16 cellular contexts compared by ENCODE assay signal in the genomic region with DNA sequence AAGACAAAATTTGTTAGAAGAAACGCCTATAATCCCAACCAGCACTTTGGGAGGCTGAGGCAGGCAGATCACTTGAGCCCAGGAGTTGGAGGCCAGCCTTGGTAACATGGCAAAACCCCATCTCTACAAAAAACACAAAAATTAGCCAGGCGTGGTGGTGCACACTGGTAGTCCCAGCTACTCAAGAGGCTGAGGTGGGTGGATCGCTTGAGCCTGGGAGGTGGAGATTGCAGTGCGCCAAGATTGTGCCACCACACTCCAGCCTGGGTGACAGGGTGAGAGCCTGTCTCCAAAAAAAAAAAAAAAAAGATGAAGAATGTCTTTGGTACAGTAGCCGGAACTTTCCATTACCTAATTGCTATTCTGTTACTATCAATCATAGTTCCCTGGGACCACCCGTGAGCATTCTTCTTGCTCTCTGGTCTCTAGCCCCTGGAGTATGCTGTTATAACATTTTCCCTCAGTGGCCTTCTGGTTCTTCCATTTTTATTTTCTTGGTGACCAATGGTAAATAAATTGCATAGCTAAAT. TPM values are rescaled to one million over a fixed set of nuclear protein-coding genes. Genes with fewer than 3 reads are reported as not detected.
DNase-seq lines count a peak whose midpoint lies in the region; ATAC-seq, FAIRE-seq and TF ChIP-seq lines count a peak whose summit lies in the region.
"Had no signal": no experiment of that assay in that cellular context is flagged by ENCODE, and none has a peak within 500 bp of the region (broad histone marks: within the 10 kb centered on the region; RNA-seq: fewer than 3 reads in every experiment).

No MANE protein-coding gene starts in this region.

- H3F3A ChIP-seq in SU-DHL-6 (ENCODE audit: insufficient read depth): peaks cover 44% of the 10 kb centered on the region

- no peaks in the 10 kb centered on the region for H3K27me3 Mint-ChIP-seq in stimulated activated naive CD8-positive, alpha-beta T cell treated with anti-CD3 and anti-CD28 coated beads, Interleukin-15, Interleukin-2, amounts not matched to agents 100 ng/mL and 50 ng/mL, for 24 hours
- H3K27me3 Mint-ChIP-seq: CD4-positive, CD25-positive, alpha-beta regulatory T cell had no signal

- BruUV-seq in GM12878 (replicated peaks; lab: Mats Ljungman, UMichigan): no TSS peak

- no peaks in the 10 kb centered on the region for H3K36me3 ChIP-seq in SU-DHL-6 (ENCODE audit: low read length)
- H3K36me3 ChIP-seq in GM12878 (ENCODE audit: control insufficient read depth in 2 of 2, insufficient read depth in 2 of 2, low read length in 1 of 2): peaks cover 4 to 5% of the 10 kb centered on the region in 2 experiments; a peak in 3 of 4 replicates
- H3K36me3 ChIP-seq: Peyer's patch had no signal

- peak overlapping the region; percentile 24 for H3K27ac Mint-ChIP-seq in stimulated activated naive CD8-positive, alpha-beta T cell treated with anti-CD3 and anti-CD28 coated beads, Interleukin-15, Interleukin-2, amounts not matched to agents 100 ng/mL and 50 ng/mL, for 24 hours

- H3K4me3 ChIP-seq in SU-DHL-6 (ENCODE audit: insufficient read depth, low read length, poor library complexity, severe bottlenecking) (no peak overlapping the region), GM12878 (no peak overlapping the region)
- H3K4me3 ChIP-seq: Peyer's patch had no signal

- in situ Hi-C loops in GM12878 (cut with MboI) (no loop called here), G401 (cut with HindIII; ENCODE audit: low sequenced_read_pairs) (no loop called here)

- no peaks in the 10 kb centered on the region for H3K27me3 ChIP-seq in SU-DHL-6 (ENCODE audit: low read length)
- no peaks in the 10 kb centered on the region for H3K27me3 ChIP-seq in GM12878 (replicated peaks in 1 of 2; ENCODE audit: control insufficient read depth in 2 of 2, insufficient read depth in 2 of 2, low read length in 1 of 2)
- H3K27me3 ChIP-seq: Peyer's patch had no signal

- H3K9me3 ChIP-seq in SU-DHL-6 (ENCODE audit: insufficient read depth, low read length) (no peaks in the 10 kb centered on the region), GM12878 (replicated peaks; ENCODE audit: control insufficient read depth, insufficient read depth, low read length) (no peaks in the 10 kb centered on the region)
- H3K9me3 ChIP-seq: Peyer's patch had no signal

- H4K20me1 ChIP-seq in SU-DHL-6 (ENCODE audit: low read depth, low read length): no peaks in the 10 kb centered on the region; the same call in 1 of the 2 replicates
- no peaks in the 10 kb centered on the region for H4K20me1 ChIP-seq in GM12878 (ENCODE audit: control insufficient read depth, insufficient read depth)

- no peak overlapping the region for H3K9ac ChIP-seq in SU-DHL-6 (ENCODE audit: low read length)
- H3K9ac ChIP-seq in GM12878 (ENCODE audit: control insufficient read depth, insufficient read depth, low read length): no peak overlapping the region

- no peak for TF ChIP-seq CTCF in SU-DHL-6 (IDR thresholded peaks at IDR 0.05; ENCODE audit: insufficient read depth, low read length, poor library complexity, severe bottlenecking)
- no peak for TF ChIP-seq CTCF in GM12878 (IDR thresholded peaks at IDR 0.05 in 2 of 3, conservative IDR thresholded peaks at IDR 0.05 in 1 of 3; ENCODE audit: control insufficient read depth in 2 of 3, extremely low read depth in 1 of 3, insufficient read depth in 1 of 3, low read depth in 3 of 3, low read length in 3 of 3)

- 79% methylated on average over 6 of the region's 6 CpGs for WGBS in GM12878 (ENCODE audit: insufficient coverage, insufficient replicate concordance, low lambda C conversion rate, missing lambda C conversion rate)

- POLR2A ChIA-PET in GM12878 (lab: Charles Lee): interaction anchor here (0.9 to 5.7 kb wide), 16 partner anchors 9 to 195 kb away, joined by 3 to 43 read pairs (median 5); a partner anchor contains a TSS

- no peaks in the 10 kb centered on the region for H3K9me2 ChIP-seq in SU-DHL-6 (replicated peaks; ENCODE audit: insufficient read depth, low read length)

- TF ChIP-seq RAD21 in GM12878 (IDR thresholded peaks at IDR 0.05; ENCODE audit: insufficient read depth, low read depth, low read length): no peak

- H3K4me1 Mint-ChIP-seq in stimulated activated naive CD8-positive, alpha-beta T cell treated with anti-CD3 and anti-CD28 coated beads, Interleukin-15, Interleukin-2, amounts not matched to agents 100 ng/mL and 50 ng/mL, for 24 hours (ENCODE audit: low read depth): peaks cover 75% of the 10 kb centered on the region

- H3K4me2 ChIP-seq in SU-DHL-6 (ENCODE audit: low read depth, low read length, poor library complexity, severe bottlenecking): peak overlapping the region; percentile 75
- H3K4me2 ChIP-seq in GM12878 (ENCODE audit: control insufficient read depth, insufficient read depth): no peak overlapping the region

- no peaks in the 10 kb centered on the region for H3K9me3 Mint-ChIP-seq in stimulated activated naive CD8-positive, alpha-beta T cell treated with anti-CD3 and anti-CD28 coated beads, Interleukin-15, Interleukin-2, amounts not matched to agents 100 ng/mL and 50 ng/mL, for 24 hours

- ATAC-seq in stimulated activated naive CD8-positive, alpha-beta T cell treated with anti-CD3 and anti-CD28 coated beads, Interleukin-15, Interleukin-2, amounts not matched to agents 100 U/mL and 50 U/mL, for 24 hours: no peak
- ATAC-seq in GM12878: no peak
- ATAC-seq: HCT116, Right ventricle myocardium inferior had no signal

- RAD21 ChIA-PET in GM12878 (lab: Charles Lee; ENCODE audit: unreplicated experiment): interaction anchor here (1.1 to 5.3 kb wide), 17 partner anchors 8 to 185 kb away, joined by 3 to 47 read pairs (median 6); a partner anchor contains a TSS

- no peak for TF ChIP-seq EP300 in GM12878 (IDR thresholded peaks at IDR 0.05; ENCODE audit: borderline replicate concordance in 1 of 2, control insufficient read depth in 1 of 2, low read depth in 2 of 2, low read length in 2 of 2)

- no peak for FAIRE-seq in GM12878 (lab: Jason Lieb, UNC)
- FAIRE-seq: GM12891 had no signal

- DNase-seq in stimulated activated naive CD8-positive, alpha-beta T cell treated with anti-CD3 and anti-CD28 coated beads, Interleukin-15, Interleukin-2, amounts not matched to agents 100 U/mL and 50 U/mL, for 24 hours: no peak
- no peak for DNase-seq in GM12878 (ENCODE audit: low read depth, low spot score)
- DNase-seq in NCI-H2196 (lab: John Stamatoyannopoulos, UW; ENCODE audit: unreplicated experiment): no peak
- DNase-seq in G401 (ENCODE audit: low spot score): no peak
- DNase-seq in retina: no peak
- DNase-seq: CD4-positive, CD25-positive, alpha-beta regulatory T cell; COR-L47; GOT3; NCI-H1092 treated with DMSO at 0.1 percent for 48 hours; NCI-H2081 treated with DMSO at 0.1 percent for 48 hours; Peyer's patch had no signal

- H2AFZ ChIP-seq in SU-DHL-6 (ENCODE audit: low read depth, low read length, severe bottlenecking): no peak overlapping the region
- H2AFZ ChIP-seq in GM12878 (ENCODE audit: control insufficient read depth, low read depth, low read length): no peak overlapping the region

- CTCF ChIA-PET in GM12878 (lab: Yijun Ruan, JAX): interaction anchor here (0.6 to 15.8 kb wide), 18 partner anchors 9 to 518 kb away, joined by 3 to 240 read pairs (median 4); a partner anchor contains a TSS

- H3K4me3 Mint-ChIP-seq in stimulated activated naive CD8-positive, alpha-beta T cell treated with anti-CD3 and anti-CD28 coated beads, Interleukin-15, Interleukin-2, amounts not matched to agents 100 ng/mL and 50 ng/mL, for 24 hours: no peak overlapping the region

- no peak for TF ChIP-seq POLR2A in GM12878 (IDR thresholded peaks at IDR 0.05; ENCODE audit: low read depth, low read length)

- H3K4me1 ChIP-seq in GM12878 (ENCODE audit: control insufficient read depth, insufficient read depth, low read length): peaks cover 63% of the 10 kb centered on the region

- H3K27ac ChIP-seq in SU-DHL-6 (ENCODE audit: low read depth, low read length) (peak overlapping the region; percentile 60; the same call in 1 of the 2 replicates), GM12878 (ENCODE audit: control insufficient read depth, insufficient read depth) (peak overlapping the region; percentile 53; the same call in 1 of the 2 replicates)

- H3K36me3 Mint-ChIP-seq in stimulated activated naive CD8-positive, alpha-beta T cell treated with anti-CD3 and anti-CD28 coated beads, Interleukin-15, Interleukin-2, amounts not matched to agents 100 ng/mL and 50 ng/mL, for 24 hours (ENCODE audit: low read depth): peaks cover 24% of the 10 kb centered on the region

- intact Hi-C loops in GM12878 (cut with micrococcal nuclease; ENCODE audit: unreplicated experiment): loop anchor here (5.0 kb wide), 1 partner anchor 46 kb away; a partner anchor contains a TSS

- peaks cover 72% of the 10 kb centered on the region for H3K79me2 ChIP-seq in SU-DHL-6 (ENCODE audit: insufficient read depth, low read length)
- peaks cover 66% of the 10 kb centered on the region for H3K79me2 ChIP-seq in GM12878 (ENCODE audit: control insufficient read depth, insufficient read depth, low read length)

- SMC1A ChIA-PET in GM12878 (lab: Charles Lee; ENCODE audit: uncharacterized antibody, unreplicated experiment): interaction anchor here (0.6 to 24.6 kb wide), 13 partner anchors 11 to 79 kb away, joined by 3 to 470 read pairs (median 8); a partner anchor contains a TSS

RNA-seq across cellular contexts. Expression of a gene that starts 43.4 kb away (rescaled TPM):
- total RNA-seq in GM12878 (2013; cell fraction: nucleolus; rRNA removed): 39.0 and 40.1 TPM in 2 replicates
- total RNA-seq in GM12878 (2014; rRNA removed) (13.5 and 15.6 TPM in 2 replicates), GM12878 (2014; rRNA removed; fragmentation: Illumina TruSeq; extraction: Trizol) (18.4 TPM in 2 replicates), GM12878 (2021) (111 and 112 TPM in 2 replicates)
- 40.7 TPM for polyA plus RNA-seq in GM12878 (2011; ENCODE audit: low read depth)
- polyA plus RNA-seq in GM12878 (2011; rRNA removed) (20.9 and 40.8 TPM in 2 replicates), GM12878 (2014; fragmentation: Illumina TruSeq; extraction: Trizol) (67.6 and 74.8 TPM in 2 replicates), GM12878 (2014; fragmentation: Nextera tagmentation; extraction: Ambion mirVana) (1 to 10 TPM; 7.0 to 9.3 TPM), GM12878 (2014; rRNA removed) (33.4 and 43.0 TPM in 2 replicates), GM12878 (2016; fragmentation: Nextera tagmentation; extraction: Ambion mirVana) (100 to 1,000 TPM in 1 of 2 experiments, 10 to 100 TPM in 1; 98.6 to 103 TPM)
- 28.5 and 41.3 TPM in 2 replicates for polyA plus RNA-seq in GM12878 (2011; cell fraction: cytosol; rRNA removed)
- 41.7 and 42.5 TPM in 2 replicates for polyA plus RNA-seq in GM12878 (2011; cell fraction: nucleus; rRNA removed)
- polyA plus RNA-seq in GM12878 (2012): 65.1 and 69.9 TPM in 2 replicates
- polyA minus RNA-seq in GM12878 (2011; rRNA and poly(A)+ RNA removed): 39.4 and 44.4 TPM in 2 replicates
- polyA minus RNA-seq in GM12878 (2011; cell fraction: cytosol; rRNA and poly(A)+ RNA removed): 24.8 and 27.0 TPM in 2 replicates
- 14.0 and 24.9 TPM in 2 replicates for polyA minus RNA-seq in GM12878 (2011; cell fraction: nucleus; rRNA and poly(A)+ RNA removed)
- 10.4 and 14.2 TPM in 2 replicates for total RNA-seq in G401 (2014; rRNA removed; shearing (Covaris generic))

RNA-seq across cellular contexts. Expression of a gene that starts 54.1 kb away (rescaled TPM):
- total RNA-seq in GM12878 (2013; cell fraction: nucleolus; rRNA removed): 0.37 and 0.69 TPM in 2 replicates
- 0.16 and 0.45 TPM in 2 replicates for total RNA-seq in GM12878 (2014; rRNA removed)
- 0.14 TPM in 1 of 2 replicates, not detected in the other for total RNA-seq in GM12878 (2014; rRNA removed; fragmentation: Illumina TruSeq; extraction: Trizol)
- total RNA-seq in GM12878 (2021): 0.33 and 0.56 TPM in 2 replicates
- not detected for polyA plus RNA-seq in GM12878 (2011; ENCODE audit: low read depth)
- 0.48 and 1.4 TPM in 2 replicates for polyA plus RNA-seq in GM12878 (2011; rRNA removed)
- 2.5 TPM in 2 replicates for polyA plus RNA-seq in GM12878 (2011; cell fraction: cytosol; rRNA removed)
- polyA plus RNA-seq in GM12878 (2011; cell fraction: nucleus; rRNA removed): 3.4 and 4.4 TPM in 2 replicates
- 0.27 and 0.37 TPM in 2 replicates for polyA plus RNA-seq in GM12878 (2012)
- polyA plus RNA-seq in GM12878 (2014; fragmentation: Illumina TruSeq; extraction: Trizol): 0.40 and 0.57 TPM in 2 replicates
- not detected for polyA plus RNA-seq in GM12878 (2014; fragmentation: Nextera tagmentation; extraction: Ambion mirVana)
- 0.44 and 0.63 TPM in 2 replicates for polyA plus RNA-seq in GM12878 (2014; rRNA removed)
- polyA plus RNA-seq in GM12878 (2016; fragmentation: Nextera tagmentation; extraction: Ambion mirVana): under 1 TPM; 0.72 to 0.96 TPM
- 1.8 and 1.9 TPM in 2 replicates for polyA minus RNA-seq in GM12878 (2011; rRNA and poly(A)+ RNA removed)
- polyA minus RNA-seq in GM12878 (2011; cell fraction: cytosol; rRNA and poly(A)+ RNA removed): 0.73 and 1.6 TPM in 2 replicates
- 1.5 and 2.7 TPM in 2 replicates for polyA minus RNA-seq in GM12878 (2011; cell fraction: nucleus; rRNA and poly(A)+ RNA removed)
- 2.4 and 6.9 TPM in 2 replicates for total RNA-seq in G401 (2014; rRNA removed; shearing (Covaris generic))
- total RNA-seq: Peyer's patch, Right ventricle myocardium inferior had no signal
